ENCODE assay signal across 23 cellular contexts in the genomic region with DNA sequence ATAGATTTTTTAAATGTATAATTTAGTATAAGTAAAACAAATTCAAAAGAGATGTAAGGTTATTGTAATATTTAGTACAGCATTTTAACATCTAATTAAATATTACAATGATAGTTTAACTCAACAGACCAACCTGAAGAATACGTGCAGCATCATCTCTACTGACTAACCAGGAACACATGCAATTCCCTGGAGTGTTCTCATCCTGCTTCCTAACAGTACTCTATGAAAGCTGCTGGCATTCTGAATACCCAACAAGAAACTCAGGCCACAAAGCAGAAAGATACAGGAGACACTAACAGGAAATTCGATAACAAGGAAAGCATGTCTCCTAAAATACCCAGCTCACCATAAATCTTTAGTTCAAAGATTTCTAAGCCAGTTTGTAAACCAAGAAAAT.
"Had no signal": no experiment of that assay in that cellular context is flagged by ENCODE, and none has a peak within 500 bp of the region (broad histone marks: within the 10 kb centered on the region; RNA-seq: fewer than 3 reads in every experiment).

No MANE protein-coding gene starts in this region.

- H3K4me2 ChIP-seq: smooth muscle cell had no signal

- H3K27ac ChIP-seq: left ventricle myocardium inferior, ovary, right atrium auricular region, right lobe of liver, tibial nerve, uterus had no signal

- H3K27ac Mint-ChIP-seq: mesothelial cell of epicardium; naive thymus-derived CD4-positive, alpha-beta T cell; natural killer cell treated with Interleukin-12 subunit alpha and Interleukin-12 subunit beta and Interleukin-15 and Interleukin-18, amount 100 ng/mL, for 72 hours; progenitor cell of endocrine pancreas; stimulated activated memory B cell treated with anti-CD40 and anti-IgM and Interleukin-4, amounts not matched to agents 10 μg/mL and 1 μg/mL and 100 μg/mL, for 72 hours; stimulated activated naive CD8-positive, alpha-beta T cell treated with anti-CD3 and anti-CD28 coated beads, Interleukin-15, amount 100 ng/mL, for 72 hours; type B pancreatic cell had no signal

- H3K4me3 ChIP-seq: left ventricle myocardium inferior, lung, ovary, right atrium auricular region, right lobe of liver, smooth muscle cell, tibial nerve, uterus had no signal

- H3K27me3 ChIP-seq: ovary, right atrium auricular region, right lobe of liver, tibial nerve, uterus had no signal

- ATAC-seq: naive thymus-derived CD4-positive, alpha-beta T cell; natural killer cell treated with Interleukin-12 subunit alpha and Interleukin-12 subunit beta and Interleukin-15 and Interleukin-18, amount 100 ng/mL, for 72 hours; right lobe of liver; stimulated activated memory B cell treated with anti-CD40 and anti-IgM and Interleukin-4, amounts not matched to agents 10 μg/mL and 1 μg/mL and 100 μg/mL, for 72 hours; stimulated activated naive CD8-positive, alpha-beta T cell treated with anti-CD3 and anti-CD28 coated beads, Interleukin-15, amount 100 ng/mL, for 72 hours had no signal

- DNase-seq: islet precursor cell; left ventricle myocardium inferior; mesendoderm; naive thymus-derived CD4-positive, alpha-beta T cell; ovary; right lobe of liver; stimulated activated CD4-positive, alpha-beta T cell treated with anti-CD3 and anti-CD28 coated beads, Interleukin-1b, Interleukin-23, amount 100 ng/mL, for 48 hours; stimulated activated CD4-positive, alpha-beta T cell treated with anti-CD3 and anti-CD28 coated beads, Interleukin-2, amount 100 ng/mL, for 48 hours; stimulated activated CD4-positive, alpha-beta T cell treated with anti-CD3 and anti-CD28 coated beads, Interleukin-4, amount 100 ng/mL, for 4 hours; stimulated activated CD8-positive, alpha-beta memory T cell treated with anti-CD3 and anti-CD28 coated beads, Interleukin-4, amount 100 ng/mL, for 48 hours; stimulated activated naive CD4-positive, alpha-beta T cell treated with Interleukin-2 at 50 U/mL for 16 hours; stimulated activated naive CD8-positive, alpha-beta T cell treated with anti-CD3 and anti-CD28 coated beads, Interleukin-15, amount 100 ng/mL, for 72 hours; substantia nigra; uterus had no signal

- H3K9me3 ChIP-seq: ovary, right lobe of liver, uterus had no signal

- H3K4me3 Mint-ChIP-seq: mesothelial cell of epicardium; naive thymus-derived CD4-positive, alpha-beta T cell; natural killer cell treated with Interleukin-12 subunit alpha and Interleukin-12 subunit beta and Interleukin-15 and Interleukin-18, amount 100 ng/mL, for 72 hours; stimulated activated memory B cell treated with anti-CD40 and anti-IgM and Interleukin-4, amounts not matched to agents 10 μg/mL and 1 μg/mL and 100 μg/mL, for 72 hours; stimulated activated naive CD8-positive, alpha-beta T cell treated with anti-CD3 and anti-CD28 coated beads, Interleukin-15, amount 100 ng/mL, for 72 hours; type B pancreatic cell had no signal

- H3K27me3 Mint-ChIP-seq: naive thymus-derived CD4-positive, alpha-beta T cell; natural killer cell treated with Interleukin-12 subunit alpha and Interleukin-12 subunit beta and Interleukin-15 and Interleukin-18, amount 100 ng/mL, for 72 hours; progenitor cell of endocrine pancreas; stimulated activated memory B cell treated with anti-CD40 and anti-IgM and Interleukin-4, amounts not matched to agents 10 μg/mL and 1 μg/mL and 100 μg/mL, for 72 hours; stimulated activated naive CD8-positive, alpha-beta T cell treated with anti-CD3 and anti-CD28 coated beads, Interleukin-15, amount 100 ng/mL, for 72 hours; type B pancreatic cell had no signal

- H3K4me1 ChIP-seq: right atrium auricular region, right lobe of liver, uterus had no signal

- H3K36me3 ChIP-seq: ovary, right lobe of liver, uterus had no signal
